Comparison of ENCODE assay signal across 17 cellular contexts in the genomic region with DNA sequence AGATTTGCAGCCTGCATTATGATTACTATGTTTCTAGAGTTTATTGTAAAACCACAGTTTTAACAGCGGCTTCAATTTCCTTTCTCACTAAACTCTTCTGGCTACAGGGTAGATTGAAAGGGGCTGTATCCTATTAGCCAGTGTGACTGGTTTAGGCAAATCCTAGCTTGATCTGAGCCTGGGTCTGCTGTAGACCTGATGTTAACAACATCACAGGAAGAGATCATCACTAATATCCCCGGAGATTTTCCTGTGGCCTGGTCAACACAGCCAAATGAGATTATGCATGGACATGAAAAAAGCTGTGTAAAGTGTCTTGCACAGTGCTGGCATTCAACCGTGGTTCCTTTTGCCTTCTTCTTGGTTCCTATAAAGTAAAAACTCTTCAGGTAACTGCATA. TPM values are rescaled to one million over a fixed set of nuclear protein-coding genes. Genes with fewer than 3 reads are reported as not detected.
DNase-seq lines count a peak whose midpoint lies in the region; ATAC-seq and TF ChIP-seq lines count a peak whose summit lies in the region.
"Had no signal": no experiment of that assay in that cellular context is flagged by ENCODE, and none has a peak within 500 bp of the region (broad histone marks: within the 10 kb centered on the region; RNA-seq: fewer than 3 reads in every experiment).

No MANE protein-coding gene starts in this region.

- no peaks in the 10 kb centered on the region for H3K79me2 ChIP-seq in SK-N-SH (ENCODE audit: insufficient read depth)

- H3K4me3 ChIP-seq in SK-N-SH (ENCODE audit: low read depth in 2 of 2, low read length in 1 of 2) (no peak overlapping the region), breast epithelium (no peak overlapping the region), muscle layer of duodenum (ENCODE audit: low read depth in 1 of 2, low read length in 2 of 2) (no peak overlapping the region)

- no peaks in the 10 kb centered on the region for H4K20me1 ChIP-seq in SK-N-SH (ENCODE audit: insufficient read depth)

- H3F3A ChIP-seq in SK-N-SH (replicated peaks; ENCODE audit: insufficient read depth) = peaks cover 5% of the 10 kb centered on the region

- TF ChIP-seq POLR2A in breast epithelium (IDR thresholded peaks at IDR 0.05) = no peak

- TF ChIP-seq EP300 in SK-N-SH (IDR thresholded peaks at IDR 0.05; ENCODE audit: borderline replicate concordance in 1 of 2, low read depth in 1 of 2, low read length in 1 of 2) = no peak

- no peak for TF ChIP-seq RAD21 in SK-N-SH (IDR thresholded peaks at IDR 0.05; ENCODE audit: low read length)

- H3K36me3 Mint-ChIP-seq in stimulated activated effector memory CD8-positive, alpha-beta T cell treated with anti-CD3 and anti-CD28 coated beads, Interleukin-12 subunit alpha, Interleukin-12 subunit beta, amount 100 ng/mL, for 72 hours = peaks cover 63% of the 10 kb centered on the region

- H3K9ac ChIP-seq in SK-N-SH = no peak overlapping the region

- H3K36me3 ChIP-seq in SK-N-SH (replicated peaks in 1 of 2; ENCODE audit: control insufficient read depth in 1 of 2, insufficient read depth in 2 of 2, low read length in 1 of 2) (peaks cover 7 to 13% of the 10 kb centered on the region in 2 experiments), breast epithelium (no peaks in the 10 kb centered on the region), muscle layer of duodenum (ENCODE audit: control insufficient read depth in 1 of 2, insufficient read depth in 2 of 2, low read length in 2 of 2) (peaks cover 56 to 72% of the 10 kb centered on the region in 2 donors)

- peak; percentile 54 for DNase-seq in SK-N-SH
- no peak for DNase-seq in breast epithelium (ENCODE audit: low spot score in 2 of 2)
- no peak for DNase-seq in stimulated activated effector memory CD8-positive, alpha-beta T cell treated with anti-CD3 and anti-CD28 coated beads, Interleukin-12 subunit alpha, Interleukin-12 subunit beta, amount 100 ng/mL, for 72 hours (ENCODE audit: low spot score in 2 of 2)
- no peak for DNase-seq in KG1 (lab: John Stamatoyannopoulos, UW)
- no peak for DNase-seq in superior temporal gyrus (ENCODE audit: extremely low spot score)
- no peak for DNase-seq in posterior cingulate gyrus
- DNase-seq: C1 segment of cervical spinal cord, KBM-7, NCI-H1092, NCI-H1694 treated with DMSO at 0.1 percent for 48 hours, NCI-H446, NCI-H748 treated with DMSO at 0.1 percent for 48 hours had no signal

- no peak overlapping the region for H3K4me2 ChIP-seq in SK-N-SH

- H2AFZ ChIP-seq in SK-N-SH (ENCODE audit: low read depth) = no peak overlapping the region

- H3K27ac ChIP-seq in SK-N-SH (ENCODE audit: low read depth in 2 of 2, low read length in 1 of 2) (peak overlapping the region in 1 of 2 experiments; percentile 16; a peak in 1 of 4 replicates), breast epithelium (peak overlapping the region; percentile 38 to 89), muscle layer of duodenum (ENCODE audit: low read length) (peak overlapping the region; percentile 16)
- H3K27ac ChIP-seq: 22Rv1 had no signal

- H3K27me3 ChIP-seq in SK-N-SH (ENCODE audit: insufficient read depth) (no peaks in the 10 kb centered on the region), breast epithelium (no peaks in the 10 kb centered on the region), muscle layer of duodenum (ENCODE audit: low read depth, low read length) (no peaks in the 10 kb centered on the region)

- no peaks in the 10 kb centered on the region for H3K9me2 ChIP-seq in SK-N-SH

- POLR2A ChIA-PET in SK-N-SH (lab: Yijun Ruan, JAX) = no interaction called here

- intact Hi-C loops in breast epithelium (cut with DNase I; ENCODE audit: low total_unique reads) = no loop called here
- intact Hi-C loops in posterior cingulate gyrus (cut with DNase I) = no loop called here

- H3K27ac Mint-ChIP-seq in stimulated activated effector memory CD8-positive, alpha-beta T cell treated with anti-CD3 and anti-CD28 coated beads, Interleukin-12 subunit alpha, Interleukin-12 subunit beta, amount 100 ng/mL, for 72 hours = peak overlapping the region; percentile 60

- no peaks in the 10 kb centered on the region for H3K9me3 ChIP-seq in SK-N-SH
- H3K9me3 ChIP-seq in breast epithelium = no peaks in the 10 kb centered on the region
- H3K9me3 ChIP-seq in muscle layer of duodenum (ENCODE audit: control insufficient read depth in 1 of 2, low read length in 2 of 2) = no peaks in the 10 kb centered on the region

- CTCF ChIA-PET in SK-N-SH (lab: Yijun Ruan, JAX) = interaction anchor here (0.7 kb wide), 1 partner anchor 17 kb away, joined by 5 read pairs; no protein-coding TSS in a partner anchor

- peaks cover 26% of the 10 kb centered on the region for H3K4me1 Mint-ChIP-seq in stimulated activated effector memory CD8-positive, alpha-beta T cell treated with anti-CD3 and anti-CD28 coated beads, Interleukin-12 subunit alpha, Interleukin-12 subunit beta, amount 100 ng/mL, for 72 hours

- no peak for ATAC-seq in SK-N-SH treated with all-trans-retinoic acid at 6 μM for 48 hours
- no peak for ATAC-seq in stimulated activated effector memory CD8-positive, alpha-beta T cell treated with anti-CD3 and anti-CD28 coated beads, Interleukin-12 subunit alpha, Interleukin-12 subunit beta, amount 100 ng/mL, for 72 hours
- ATAC-seq: Panc1, Right ventricle myocardium inferior had no signal

- no peak for TF ChIP-seq CTCF in SK-N-SH (IDR thresholded peaks at IDR 0.05)
- no peak for TF ChIP-seq CTCF in breast epithelium (IDR thresholded peaks at IDR 0.05)

- no peaks in the 10 kb centered on the region for H3K9me3 Mint-ChIP-seq in stimulated activated effector memory CD8-positive, alpha-beta T cell treated with anti-CD3 and anti-CD28 coated beads, Interleukin-12 subunit alpha, Interleukin-12 subunit beta, amount 100 ng/mL, for 72 hours

- H3K4me3 Mint-ChIP-seq in stimulated activated effector memory CD8-positive, alpha-beta T cell treated with anti-CD3 and anti-CD28 coated beads, Interleukin-12 subunit alpha, Interleukin-12 subunit beta, amount 100 ng/mL, for 72 hours = no peak overlapping the region

- 73% methylated on average over 3 of the region's 3 CpGs for WGBS in SK-N-SH (ENCODE audit: low lambda C conversion rate)

- H3K4me1 ChIP-seq in SK-N-SH (ENCODE audit: control insufficient read depth in 1 of 2, insufficient read depth in 2 of 2, low read depth in 1 of 2, low read length in 1 of 2) (peaks cover 0 to 10% of the 10 kb centered on the region in 2 experiments; a peak in 1 of 4 replicates), breast epithelium (peaks cover 0 to 5% of the 10 kb centered on the region in 2 donors), muscle layer of duodenum (ENCODE audit: control insufficient read depth in 1 of 2, insufficient read depth in 2 of 2, low read length in 2 of 2) (peaks cover 0 to 3% of the 10 kb centered on the region in 2 donors)

TF ChIP-seq in SK-N-SH, 30 proteins besides CTCF, POLR2A, EP300 and RAD21:
- TF ChIP-seq SMC3 (IDR thresholded peaks at IDR 0.05; ENCODE audit: low read depth, low read length) (no peak), YY1 (IDR thresholded peaks at IDR 0.05; ENCODE audit: low read depth) (no peak), CHD2 (IDR thresholded peaks at IDR 0.05; ENCODE audit: low read length, partially characterized antibody) (no peak), MXI1 (IDR thresholded peaks at IDR 0.05; ENCODE audit: low read depth, low read length) (no peak), MAX (IDR thresholded peaks at IDR 0.05; ENCODE audit: low read depth) (no peak), TEAD4 (IDR thresholded peaks at IDR 0.05; ENCODE audit: borderline replicate concordance, insufficient read depth) (no peak)

TF ChIP-seq in SK-N-SH treated with all-trans-retinoic acid at 6 μM for 48 hours, 23 proteins besides CTCF, POLR2A, EP300 and RAD21:
- TF ChIP-seq SNAI2 (CRISPR knock-in tag; IDR thresholded peaks at IDR 0.05) (no peak), ZNF70 (CRISPR knock-in tag; IDR thresholded peaks at IDR 0.05) (no peak), ZNF565 (CRISPR knock-in tag; conservative IDR thresholded peaks at IDR 0.05; ENCODE audit: low read depth) (no peak), BACH2 (CRISPR knock-in tag; IDR thresholded peaks at IDR 0.05; ENCODE audit: borderline replicate concordance) (no peak), TOX (CRISPR knock-in tag; IDR thresholded peaks at IDR 0.05; ENCODE audit: borderline replicate concordance) (no peak), ZFP3 (CRISPR knock-in tag; IDR thresholded peaks at IDR 0.05) (no peak), ISL1 (CRISPR knock-in tag; IDR thresholded peaks at IDR 0.05) (no peak)
- TF ChIP-seq, protein P1, sequence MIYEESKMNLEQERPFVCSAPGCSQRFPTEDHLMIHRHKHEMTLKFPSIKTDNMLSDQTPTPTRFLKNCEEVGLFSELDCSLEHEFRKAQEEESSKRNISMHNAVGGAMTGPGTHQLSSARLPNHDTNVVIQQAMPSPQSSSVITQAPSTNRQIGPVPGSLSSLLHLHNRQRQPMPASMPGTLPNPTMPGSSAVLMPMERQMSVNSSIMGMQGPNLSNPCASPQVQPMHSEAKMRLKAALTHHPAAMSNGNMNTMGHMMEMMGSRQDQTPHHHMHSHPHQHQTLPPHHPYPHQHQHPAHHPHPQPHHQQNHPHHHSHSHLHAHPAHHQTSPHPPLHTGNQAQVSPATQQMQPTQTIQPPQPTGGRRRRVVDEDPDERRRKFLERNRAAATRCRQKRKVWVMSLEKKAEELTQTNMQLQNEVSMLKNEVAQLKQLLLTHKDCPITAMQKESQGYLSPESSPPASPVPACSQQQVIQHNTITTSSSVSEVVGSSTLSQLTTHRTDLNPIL (CRISPR knock-in tag; IDR thresholded peaks at IDR 0.05; ENCODE audit: low read depth) = no peak
- TF ChIP-seq, protein P2, sequence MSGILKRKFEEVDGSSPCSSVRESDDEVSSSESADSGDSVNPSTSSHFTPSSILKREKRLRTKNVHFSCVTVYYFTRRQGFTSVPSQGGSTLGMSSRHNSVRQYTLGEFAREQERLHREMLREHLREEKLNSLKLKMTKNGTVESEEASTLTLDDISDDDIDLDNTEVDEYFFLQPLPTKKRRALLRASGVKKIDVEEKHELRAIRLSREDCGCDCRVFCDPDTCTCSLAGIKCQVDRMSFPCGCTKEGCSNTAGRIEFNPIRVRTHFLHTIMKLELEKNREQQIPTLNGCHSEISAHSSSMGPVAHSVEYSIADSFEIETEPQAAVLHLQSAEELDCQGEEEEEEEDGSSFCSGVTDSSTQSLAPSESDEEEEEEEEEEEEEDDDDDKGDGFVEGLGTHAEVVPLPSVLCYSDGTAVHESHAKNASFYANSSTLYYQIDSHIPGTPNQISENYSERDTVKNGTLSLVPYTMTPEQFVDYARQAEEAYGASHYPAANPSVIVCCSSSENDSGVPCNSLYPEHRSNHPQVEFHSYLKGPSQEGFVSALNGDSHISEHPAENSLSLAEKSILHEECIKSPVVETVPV (CRISPR knock-in tag; IDR thresholded peaks at IDR 0.05) = no peak
TF ChIP-seq in SK-N-SH treated with all-trans-retinoic acid at 6 μM for 48 hours: peak in this region for 0.

RNA-seq across cellular contexts. Expression of gene STOM, which starts 33.3 kb away (rescaled TPM):
- polyA plus RNA-seq in SK-N-SH (2012; rRNA removed) = 40.5 and 49.7 TPM in 2 replicates
- 55.2 and 55.7 TPM in 2 replicates for polyA plus RNA-seq in SK-N-SH (2012; cell fraction: cytosol; rRNA removed)
- 11.9 and 21.8 TPM in 2 replicates for polyA plus RNA-seq in SK-N-SH (2012; cell fraction: nucleus; rRNA removed)
- 100 to 1,000 TPM; 263 to 444 (median 334) TPM for total RNA-seq in breast epithelium
